ENCODE assay signal across 24 cellular contexts in genomic region chr10:102702742-102703141, GRCh38. TPM values are rescaled to one million over a fixed set of nuclear protein-coding genes. Genes with fewer than 3 reads are reported as not detected.
DNase-seq lines count a peak whose midpoint lies in the region; ATAC-seq, FAIRE-seq and TF ChIP-seq lines count a peak whose summit lies in the region.
"Had no signal": no experiment of that assay in that cellular context is flagged by ENCODE, and none has a peak within 500 bp of the region (broad histone marks: within the 10 kb centered on the region; RNA-seq: fewer than 3 reads in every experiment).

No MANE protein-coding gene starts in this region.

- no peaks in the 10 kb centered on the region for H3K9me3 ChIP-seq in smooth muscle cell (replicated peaks; ENCODE audit: low read depth)
- no peaks in the 10 kb centered on the region for H3K9me3 ChIP-seq in colonic mucosa
- H3K9me3 ChIP-seq: HAP-1, Peyer's patch, SJCRH30 had no signal

- TF ChIP-seq CTCF in smooth muscle cell (IDR thresholded peaks at IDR 0.05; ENCODE audit: borderline replicate concordance, insufficient read depth, poor library complexity, severe bottlenecking) = no peak
- no peak for TF ChIP-seq CTCF in colonic mucosa (IDR thresholded peaks at IDR 0.05)

- H3K27ac Mint-ChIP-seq in activated CD4-positive, alpha-beta T cell treated with anti-CD3 and anti-CD28 coated beads for 36 hours = no peak overlapping the region
- H3K27ac Mint-ChIP-seq: CD8-positive, alpha-beta T cell had no signal

- intact Hi-C loops in activated CD4-positive, alpha-beta T cell treated with anti-CD3 and anti-CD28 coated beads for 36 hours (cut with DNase I, micrococcal nuclease) = no loop called here
- intact Hi-C loops in colonic mucosa (cut with DNase I) = loop anchor here (10.0 kb wide), 1 partner anchor 198 kb away; the partner anchor contains the start of genes ACTR1A and SUFU

- H2AFZ ChIP-seq in smooth muscle cell (ENCODE audit: low read depth) = no peak overlapping the region
- H2AFZ ChIP-seq: GM23248 had no signal

- POLR2A ChIA-PET in activated CD4-positive, alpha-beta T cell treated with anti-CD3 and anti-CD28 coated beads for 36 hours (lab: Charles Lee) = interaction anchor here (1.1 kb wide), 1 partner anchor 11 kb away, joined by 5 read pairs; the partner anchor contains the start of gene ARL3

- peaks cover 13% of the 10 kb centered on the region for H3K4me1 Mint-ChIP-seq in activated CD4-positive, alpha-beta T cell treated with anti-CD3 and anti-CD28 coated beads for 36 hours

- H3K27ac ChIP-seq in smooth muscle cell (ENCODE audit: low read depth) (peak overlapping the region; percentile 55), mesendoderm (ENCODE audit: low read depth, low read length) (no peak overlapping the region), colonic mucosa (no peak overlapping the region)
- H3K27ac ChIP-seq: GM23248, Peyer's patch, SJCRH30 had no signal

- no peak overlapping the region for H4K5ac ChIP-seq in mesendoderm (ENCODE audit: low read length)

- no peaks in the 10 kb centered on the region for H3F3A ChIP-seq in smooth muscle cell (ENCODE audit: low read depth)

- peaks cover 28% of the 10 kb centered on the region for H4K20me1 ChIP-seq in smooth muscle cell (ENCODE audit: low read depth)

- H3K4ac ChIP-seq in mesendoderm (ENCODE audit: low read depth, low read length) = no peak overlapping the region

- H3K79me2 ChIP-seq in smooth muscle cell (ENCODE audit: low read depth) = peaks cover 33% of the 10 kb centered on the region
- no peaks in the 10 kb centered on the region for H3K79me2 ChIP-seq in mesendoderm (ENCODE audit: control insufficient read depth, insufficient read depth, low read length)

- no peaks in the 10 kb centered on the region for H3K79me1 ChIP-seq in mesendoderm (ENCODE audit: low read length)

- H2AK5ac ChIP-seq in mesendoderm (ENCODE audit: low read length) = no peak overlapping the region

- ATAC-seq in activated CD4-positive, alpha-beta T cell treated with anti-CD3 and anti-CD28 coated beads for 36 hours = peak; percentile 33
- ATAC-seq: CD8-positive, alpha-beta T cell had no signal

- CTCF ChIA-PET in activated CD4-positive, alpha-beta T cell treated with anti-CD3 and anti-CD28 coated beads for 36 hours (lab: Charles Lee) = interaction anchor here (2.2 kb wide), 1 partner anchor 11 kb away, joined by 7 read pairs; the partner anchor contains the start of genes ARL3 and SFXN2

- 14% methylated on average over 2 of the region's 2 CpGs for WGBS in smooth muscle cell (ENCODE audit: low lambda C conversion rate)
- no CpG with 5 or more reads among the region's 2 CpGs for WGBS in mesendoderm (ENCODE audit: extremely low coverage, insufficient coverage, low lambda C conversion rate)

- H3K18ac ChIP-seq in mesendoderm (ENCODE audit: low read length) = no peak overlapping the region

- H2BK120ac ChIP-seq in mesendoderm (ENCODE audit: low read depth, low read length) = no peak overlapping the region

- H3K56ac ChIP-seq in mesendoderm (ENCODE audit: low read length) = no peak overlapping the region

- DNase-seq in activated CD4-positive, alpha-beta T cell treated with anti-CD3 and anti-CD28 coated beads for 36 hours = no peak
- DNase-seq in activated CD4-positive, alpha-beta T cell treated with anti-CD3 and anti-CD28 coated beads for 48 hours = no peak
- DNase-seq in amniotic epithelial cell (ENCODE audit: low read depth) (peak; percentile 73), smooth muscle cell (lab: John Stamatoyannopoulos, UW; ENCODE audit: unreplicated experiment) (no peak), mesendoderm (no peak), colonic mucosa (no peak), NCI-H2107 treated with DMSO at 0.1 percent for 48 hours (lab: John Stamatoyannopoulos, UW; ENCODE audit: unreplicated experiment) (no peak)
- DNase-seq: 8988T; AML-193; C1 segment of cervical spinal cord; CD8-positive, alpha-beta T cell; DND-41; GM23248; KG1; NCI-H1105 treated with DMSO at 0.1 percent for 48 hours; NCI-H2029 treated with DMSO at 0.1 percent for 48 hours; NCI-H2171; NCI-H446; NCI-H526; Peyer's patch; SJCRH30 had no signal

- H3K4me2 ChIP-seq in smooth muscle cell = no peak overlapping the region
- H3K4me2 ChIP-seq in mesendoderm (ENCODE audit: low read length) = no peak overlapping the region

- peaks cover 9% of the 10 kb centered on the region for H3K36me3 Mint-ChIP-seq in activated CD4-positive, alpha-beta T cell treated with anti-CD3 and anti-CD28 coated beads for 36 hours (ENCODE audit: low read depth)

- no peaks in the 10 kb centered on the region for H3K9me3 Mint-ChIP-seq in activated CD4-positive, alpha-beta T cell treated with anti-CD3 and anti-CD28 coated beads for 36 hours (ENCODE audit: low read depth)
- H3K9me3 Mint-ChIP-seq: CD8-positive, alpha-beta T cell had no signal

- no peaks in the 10 kb centered on the region for H3K27me3 Mint-ChIP-seq in activated CD4-positive, alpha-beta T cell treated with anti-CD3 and anti-CD28 coated beads for 36 hours

- H3K9ac ChIP-seq in smooth muscle cell (ENCODE audit: low read depth) (no peak overlapping the region), mesendoderm (ENCODE audit: low read length) (no peak overlapping the region), colonic mucosa (ENCODE audit: low read depth in 2 of 2, low read length in 2 of 2) (no peak overlapping the region)
- H3K9ac ChIP-seq: GM23248 had no signal

- H3K4me3 Mint-ChIP-seq in activated CD4-positive, alpha-beta T cell treated with anti-CD3 and anti-CD28 coated beads for 36 hours = no peak overlapping the region
- H3K4me3 Mint-ChIP-seq: CD8-positive, alpha-beta T cell had no signal

- no peak overlapping the region for H2BK15ac ChIP-seq in mesendoderm (replicated peaks; ENCODE audit: low read depth)

- no peak overlapping the region for H3K4me3 ChIP-seq in smooth muscle cell
- no peak overlapping the region for H3K4me3 ChIP-seq in mesendoderm (ENCODE audit: low read length)
- no peak overlapping the region for H3K4me3 ChIP-seq in colonic mucosa
- H3K4me3 ChIP-seq: GM23248, HAP-1, Peyer's patch, SJCRH30 had no signal

- no peak overlapping the region for H3K23ac ChIP-seq in mesendoderm (ENCODE audit: low read length)

- no peaks in the 10 kb centered on the region for H3K36me3 ChIP-seq in smooth muscle cell (ENCODE audit: low read depth)
- H3K36me3 ChIP-seq in mesendoderm (ENCODE audit: control insufficient read depth, insufficient read depth, low read length) = peaks cover 3% of the 10 kb centered on the region
- no peaks in the 10 kb centered on the region for H3K36me3 ChIP-seq in colonic mucosa
- H3K36me3 ChIP-seq: Peyer's patch had no signal

- H3K27me3 ChIP-seq in smooth muscle cell (ENCODE audit: low read depth) (no peaks in the 10 kb centered on the region), mesendoderm (ENCODE audit: insufficient read depth, low read length, poor library complexity) (no peaks in the 10 kb centered on the region), colonic mucosa (no peaks in the 10 kb centered on the region)
- H3K27me3 ChIP-seq: Peyer's patch, SJCRH30 had no signal

- peak; percentile 62 for FAIRE-seq in G401.6 (lab: Jason Lieb, UNC)
- FAIRE-seq: GM12891 had no signal

- H3K4me1 ChIP-seq in smooth muscle cell (ENCODE audit: low read depth) (peaks cover 5% of the 10 kb centered on the region), mesendoderm (ENCODE audit: control insufficient read depth, low read depth, low read length) (no peaks in the 10 kb centered on the region), colonic mucosa (no peaks in the 10 kb centered on the region)
- H3K4me1 ChIP-seq: Peyer's patch had no signal

- H2BK5ac ChIP-seq in mesendoderm (ENCODE audit: low read length) = no peak overlapping the region

- no peak overlapping the region for H4K8ac ChIP-seq in mesendoderm (ENCODE audit: low read depth, low read length)

RNA-seq across cellular contexts. Expression of gene ARL3, which starts 11.5 kb away (rescaled TPM):
- total RNA-seq in activated CD4-positive, alpha-beta T cell treated with anti-CD3 and anti-CD28 coated beads for 36 hours = 1 to 10 TPM; 6.4 to 6.9 TPM
- total RNA-seq in smooth muscle cell (12.7 and 14.1 TPM in 2 replicates), colonic mucosa (1 to 10 TPM; 4.8 to 5.6 TPM)
- 30.2 and 31.0 TPM in 2 replicates for polyA plus RNA-seq in smooth muscle cell
- 13.1 TPM for polyA plus RNA-seq in mesendoderm (2013, experiment 1 of 2)
- polyA plus RNA-seq in mesendoderm (2013, experiment 2 of 2) = 13.3 TPM

RNA-seq across cellular contexts. Expression of gene SFXN2, which starts 11.7 kb away (rescaled TPM):
- total RNA-seq in activated CD4-positive, alpha-beta T cell treated with anti-CD3 and anti-CD28 coated beads for 36 hours = 10 to 100 TPM; 18.2 to 20.7 TPM
- total RNA-seq in smooth muscle cell (2.6 and 2.9 TPM in 2 replicates), colonic mucosa (10 to 100 TPM in 1 of 2 donors, 1 to 10 TPM in 1; 9.7 to 27.6 TPM)
- 1.7 and 2.0 TPM in 2 replicates for polyA plus RNA-seq in smooth muscle cell
- polyA plus RNA-seq in mesendoderm (2013, experiment 1 of 2) = 14.8 TPM
- polyA plus RNA-seq in mesendoderm (2013, experiment 2 of 2) = 14.2 TPM

RNA-seq across cellular contexts. Expression of gene WBP1L, which starts 41.0 kb away (rescaled TPM):
- total RNA-seq in activated CD4-positive, alpha-beta T cell treated with anti-CD3 and anti-CD28 coated beads for 36 hours = 10 to 100 TPM; 14.9 to 16.4 TPM
- total RNA-seq in smooth muscle cell (33.9 and 45.3 TPM in 2 replicates), colonic mucosa (10 to 100 TPM; 32.3 to 42.7 TPM)
- 18.0 and 18.2 TPM in 2 replicates for polyA plus RNA-seq in smooth muscle cell
- polyA plus RNA-seq in mesendoderm (2013, experiment 1 of 2) = 20.1 TPM
- polyA plus RNA-seq in mesendoderm (2013, experiment 2 of 2) = 20.5 TPM

RNA-seq across cellular contexts. Expression of gene TRIM8, which starts 58.5 kb away (rescaled TPM):
- total RNA-seq in activated CD4-positive, alpha-beta T cell treated with anti-CD3 and anti-CD28 coated beads for 36 hours = 10 to 100 TPM; 37.8 to 39.1 TPM
- total RNA-seq in smooth muscle cell (64.1 and 78.8 TPM in 2 replicates), colonic mucosa (10 to 100 TPM; 64.9 to 79.6 TPM)
- polyA plus RNA-seq in smooth muscle cell = 77.8 and 78.0 TPM in 2 replicates
- 22.6 TPM for polyA plus RNA-seq in mesendoderm (2013, experiment 1 of 2)
- 23.2 TPM for polyA plus RNA-seq in mesendoderm (2013, experiment 2 of 2)
